Comparison of ENCODE assay signal across 3 cellular contexts in genomic region chr5:146196459-146197048, GRCh38.
TF ChIP-seq lines count a peak whose summit lies in the region.

No MANE protein-coding gene starts in this region.

TF ChIP-seq in HepG2, 621 proteins besides CTCF, POLR2A, EP300 and RAD21:
- no peak for TF ChIP-seq ZBTB2 (CRISPR knock-in tag; IDR thresholded peaks at IDR 0.05; ENCODE audit: low read depth)
- TF ChIP-seq MAFF (IDR thresholded peaks at IDR 0.05; ENCODE audit: low read depth, low read length), result peak; percentile 51; the same call in 1 of the 2 replicates
- TF ChIP-seq MAFK (conservative IDR thresholded peaks at IDR 0.05 in 1 of 2, IDR thresholded peaks at IDR 0.05 in 1 of 2; ENCODE audit: low read length in 2 of 2), result peak; percentile 63 to 64; a peak in 2 of 4 replicates
- TF ChIP-seq PRMT3 (CRISPR knock-in tag; IDR thresholded peaks at IDR 0.05; ENCODE audit: borderline replicate concordance, low read depth), result no peak
- TF ChIP-seq ZNF121 (CRISPR knock-in tag; IDR thresholded peaks at IDR 0.05), result peak; percentile 60; the same call in 1 of the 2 replicates
- TF ChIP-seq POGK (CRISPR knock-in tag; conservative IDR thresholded peaks at IDR 0.05), result no peak

TF ChIP-seq in IMR-90, 13 proteins besides CTCF, POLR2A, EP300 and RAD21:
- no peak for TF ChIP-seq CHD1 (IDR thresholded peaks at IDR 0.05; ENCODE audit: low read depth, low read length)
- TF ChIP-seq ELK1 (IDR thresholded peaks at IDR 0.05; ENCODE audit: borderline replicate concordance, low read depth, low read length), result no peak
- TF ChIP-seq SMC3 (IDR thresholded peaks at IDR 0.05; ENCODE audit: low read depth, low read length), result no peak
- TF ChIP-seq MAZ (IDR thresholded peaks at IDR 0.05; ENCODE audit: borderline replicate concordance, low read depth, low read length), result no peak
- TF ChIP-seq BHLHE40 (IDR thresholded peaks at IDR 0.05; ENCODE audit: low read depth, low read length), result no peak
- 0 out of 2 replicates have a peak, but pooled peaks have one; percentile 15 for TF ChIP-seq MAFK (IDR thresholded peaks at IDR 0.05; ENCODE audit: low read depth, low read length)
- TF ChIP-seq MXI1 (IDR thresholded peaks at IDR 0.05; ENCODE audit: borderline replicate concordance, low read depth, low read length), result no peak
- TF ChIP-seq RFX5 (IDR thresholded peaks at IDR 0.05; ENCODE audit: low read depth, low read length), result no peak
- TF ChIP-seq CEBPB (IDR thresholded peaks at IDR 0.05; ENCODE audit: low read depth, low read length), result no peak

TF ChIP-seq in K562, 482 proteins besides CTCF, POLR2A, EP300 and RAD21:
- TF ChIP-seq CBX5 (IDR thresholded peaks at IDR 0.05; ENCODE audit: borderline replicate concordance, low read depth) (no peak), PCBP1 (IDR thresholded peaks at IDR 0.05; ENCODE audit: low read depth, low read length, poor library complexity, severe bottlenecking) (no peak), PHF21A (IDR thresholded peaks at IDR 0.05; ENCODE audit: borderline replicate concordance, low read depth) (no peak), MAFG (tag; conservative IDR thresholded peaks at IDR 0.05) (peak; percentile 36; the same call in 1 of the 2 replicates), BRCA1 (IDR thresholded peaks at IDR 0.05) (no peak), BRCA1 (CRISPR knock-in tag; IDR thresholded peaks at IDR 0.05) (no peak), ZNF740 (CRISPR knock-in tag; IDR thresholded peaks at IDR 0.05) (no peak), ZNF740 (tag; IDR thresholded peaks at IDR 0.05) (no peak), TCF7 (IDR thresholded peaks at IDR 0.05; ENCODE audit: borderline replicate concordance) (no peak), C11orf30 (IDR thresholded peaks at IDR 0.05; ENCODE audit: low read depth) (peak; percentile 61; the same call in 1 of the 2 replicates), PHTF2 (CRISPR knock-in tag; IDR thresholded peaks at IDR 0.05) (no peak), NCOA6 (IDR thresholded peaks at IDR 0.05) (no peak), BCL6 (CRISPR knock-in tag; IDR thresholded peaks at IDR 0.05) (no peak), NFYB (IDR thresholded peaks at IDR 0.05; ENCODE audit: extremely low read depth, insufficient read length) (no peak), FIP1L1 (IDR thresholded peaks at IDR 0.05; ENCODE audit: low read depth, low read length, poor library complexity, severe bottlenecking) (no peak), RBM25 (IDR thresholded peaks at IDR 0.05; ENCODE audit: low read depth, low read length, severe bottlenecking) (peak; percentile 54), ZNF121 (CRISPR knock-in tag; conservative IDR thresholded peaks at IDR 0.05) (peak; percentile 94), ZNF316 (IDR thresholded peaks at IDR 0.05) (peak; percentile 68), CCAR2 (IDR thresholded peaks at IDR 0.05; ENCODE audit: low read depth, low read length) (no peak), NFE2 (IDR thresholded peaks at IDR 0.05; ENCODE audit: low read depth) (no peak)
TF ChIP-seq in K562: peak in this region for 5.
